ENCODE assay signal across 1 cellular context in the genomic region with DNA sequence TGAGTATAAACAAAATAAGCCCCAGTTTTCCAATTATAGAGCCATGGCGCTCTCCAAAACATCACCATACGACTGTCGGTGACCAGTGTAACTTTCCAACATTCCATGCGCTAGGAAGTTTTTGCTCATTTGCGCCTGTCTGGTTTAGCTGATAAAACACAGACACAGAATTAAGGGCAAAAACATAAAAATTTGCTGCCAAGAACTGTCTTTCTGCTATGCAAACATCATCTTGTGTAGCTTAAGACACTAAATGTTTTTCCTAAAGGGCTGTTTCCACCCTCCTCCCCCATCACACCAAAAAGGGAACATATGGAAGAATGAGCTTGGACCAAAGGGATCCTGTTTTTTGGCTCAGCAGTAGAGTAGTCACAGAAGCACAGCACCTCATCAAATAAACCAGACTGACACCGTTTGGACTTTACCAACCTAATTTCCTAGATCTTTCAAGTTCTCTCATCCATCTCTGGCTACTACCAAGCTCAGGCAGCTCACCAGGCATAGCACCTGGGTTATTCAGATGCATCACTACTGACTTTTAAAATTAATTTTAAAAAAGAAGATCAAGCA.
TF ChIP-seq lines count a peak whose summit lies in the region.

No MANE protein-coding gene starts in this region.

TF ChIP-seq in HepG2, 621 proteins besides CTCF, POLR2A, EP300 and RAD21 (continued from another document):
- TF ChIP-seq, protein P1, sequence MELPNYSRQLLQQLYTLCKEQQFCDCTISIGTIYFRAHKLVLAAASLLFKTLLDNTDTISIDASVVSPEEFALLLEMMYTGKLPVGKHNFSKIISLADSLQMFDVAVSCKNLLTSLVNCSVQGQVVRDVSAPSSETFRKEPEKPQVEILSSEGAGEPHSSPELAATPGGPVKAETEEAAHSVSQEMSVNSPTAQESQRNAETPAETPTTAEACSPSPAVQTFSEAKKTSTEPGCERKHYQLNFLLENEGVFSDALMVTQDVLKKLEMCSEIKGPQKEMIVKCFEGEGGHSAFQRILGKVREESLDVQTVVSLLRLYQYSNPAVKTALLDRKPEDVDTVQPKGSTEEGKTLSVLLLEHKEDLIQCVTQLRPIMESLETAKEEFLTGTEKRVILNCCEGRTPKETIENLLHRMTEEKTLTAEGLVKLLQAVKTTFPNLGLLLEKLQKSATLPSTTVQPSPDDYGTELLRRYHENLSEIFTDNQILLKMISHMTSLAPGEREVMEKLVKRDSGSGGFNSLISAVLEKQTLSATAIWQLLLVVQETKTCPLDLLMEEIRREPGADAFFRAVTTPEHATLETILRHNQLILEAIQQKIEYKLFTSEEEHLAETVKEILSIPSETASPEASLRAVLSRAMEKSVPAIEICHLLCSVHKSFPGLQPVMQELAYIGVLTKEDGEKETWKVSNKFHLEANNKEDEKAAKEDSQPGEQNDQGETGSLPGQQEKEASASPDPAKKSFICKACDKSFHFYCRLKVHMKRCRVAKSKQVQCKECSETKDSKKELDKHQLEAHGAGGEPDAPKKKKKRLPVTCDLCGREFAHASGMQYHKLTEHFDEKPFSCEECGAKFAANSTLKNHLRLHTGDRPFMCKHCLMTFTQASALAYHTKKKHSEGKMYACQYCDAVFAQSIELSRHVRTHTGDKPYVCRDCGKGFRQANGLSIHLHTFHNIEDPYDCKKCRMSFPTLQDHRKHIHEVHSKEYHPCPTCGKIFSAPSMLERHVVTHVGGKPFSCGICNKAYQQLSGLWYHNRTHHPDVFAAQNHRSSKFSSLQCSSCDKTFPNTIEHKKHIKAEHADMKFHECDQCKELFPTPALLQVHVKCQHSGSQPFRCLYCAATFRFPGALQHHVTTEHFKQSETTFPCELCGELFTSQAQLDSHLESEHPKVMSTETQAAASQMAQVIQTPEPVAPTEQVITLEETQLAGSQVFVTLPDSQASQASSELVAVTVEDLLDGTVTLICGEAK (IDR thresholded peaks at IDR 0.05): no peak
- TF ChIP-seq, protein P1 (CRISPR knock-in tag; IDR thresholded peaks at IDR 0.05): no peak
- TF ChIP-seq RXRA (CRISPR knock-in tag; IDR thresholded peaks at IDR 0.05) (no peak), RELA (CRISPR knock-in tag; IDR thresholded peaks at IDR 0.05) (no peak)
TF ChIP-seq in HepG2: peak in this region for 0.
